25 cellular contexts compared by ENCODE assay signal in the genomic region with DNA sequence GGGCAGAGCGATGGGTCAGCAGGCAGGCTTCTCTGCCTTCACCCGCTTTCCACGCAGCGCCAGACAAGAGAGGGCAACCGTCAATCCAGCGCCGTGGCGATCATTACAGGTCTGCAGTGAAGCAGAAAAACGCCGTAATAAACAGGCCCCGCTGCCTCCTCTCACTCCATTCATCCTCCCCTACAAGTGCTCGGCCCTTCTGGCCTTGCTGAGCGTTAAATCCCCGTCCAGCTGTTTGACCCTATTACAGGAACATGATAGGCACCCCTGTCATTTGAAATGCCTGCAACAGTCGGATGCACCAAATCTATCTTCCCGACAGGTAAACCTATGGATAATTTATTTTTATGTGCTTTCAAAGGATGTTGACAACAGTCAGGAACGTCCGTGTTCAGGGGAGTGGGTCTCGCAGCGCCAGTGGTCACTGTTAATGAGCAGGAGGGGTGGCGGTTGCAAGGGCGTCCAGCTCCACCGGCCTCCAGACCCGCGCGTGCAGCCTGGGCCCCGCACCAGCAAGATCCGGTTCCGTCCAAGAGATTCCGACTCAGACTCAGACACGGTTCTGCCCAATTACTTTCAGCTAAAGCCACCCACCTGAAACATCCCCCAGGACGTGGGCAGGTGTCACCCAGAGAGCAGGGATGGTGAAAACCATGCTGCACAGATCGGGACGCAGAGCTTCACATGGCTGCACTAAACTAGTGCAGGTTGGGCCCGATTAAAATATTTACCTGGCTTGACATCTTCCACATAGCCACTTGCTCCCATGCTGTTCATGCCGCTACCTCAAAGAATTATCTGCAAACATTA.
"Had no signal": no experiment of that assay in that cellular context is flagged by ENCODE, and none has a peak within 500 bp of the region (broad histone marks: within the 10 kb centered on the region; RNA-seq: fewer than 3 reads in every experiment).

No MANE protein-coding gene starts in this region.

- H3K27ac Mint-ChIP-seq: stimulated activated effector memory CD8-positive, alpha-beta T cell treated with anti-CD3 and anti-CD28 coated beads, Interleukin-12 subunit alpha, Interleukin-12 subunit beta, amount 100 ng/mL, for 72 hours; stimulated activated naive CD8-positive, alpha-beta T cell treated with anti-CD3 and anti-CD28 coated beads, Interleukin-15, Interleukin-2, amounts not matched to agents 100 ng/mL and 50 ng/mL, for 24 hours had no signal

- H3K9me3 ChIP-seq: left lung, lower lobe of right lung, ovary, prostate gland, right lobe of liver, suprapubic skin, thoracic aorta, tibial artery, upper lobe of right lung had no signal

- H3K27ac ChIP-seq: left lung, lower lobe of right lung, ovary, prostate gland, right lobe of liver, skin epidermis, suprapubic skin, thoracic aorta, tibial artery, upper lobe of right lung had no signal

- H3K27me3 ChIP-seq: ovary, right lobe of liver, tibial artery, upper lobe of right lung had no signal

- ATAC-seq: left cardiac atrium; left lung; lower lobe of right lung; naive thymus-derived CD8-positive, alpha-beta T cell; right lobe of liver; stimulated activated effector memory CD8-positive, alpha-beta T cell treated with anti-CD3 and anti-CD28 coated beads, Interleukin-12 subunit alpha, Interleukin-12 subunit beta, amount 100 ng/mL, for 72 hours; upper lobe of right lung had no signal

- H3K9me3 Mint-ChIP-seq: naive thymus-derived CD8-positive, alpha-beta T cell; neural crest cell; stimulated activated effector memory CD8-positive, alpha-beta T cell treated with anti-CD3 and anti-CD28 coated beads, Interleukin-12 subunit alpha, Interleukin-12 subunit beta, amount 100 ng/mL, for 72 hours; stimulated activated naive CD8-positive, alpha-beta T cell treated with anti-CD3 and anti-CD28 coated beads, Interleukin-15, Interleukin-2, amounts not matched to agents 100 ng/mL and 50 ng/mL, for 24 hours had no signal

- H3K4me3 Mint-ChIP-seq: naive thymus-derived CD8-positive, alpha-beta T cell; neural crest cell; stimulated activated effector memory CD8-positive, alpha-beta T cell treated with anti-CD3 and anti-CD28 coated beads, Interleukin-12 subunit alpha, Interleukin-12 subunit beta, amount 100 ng/mL, for 72 hours; stimulated activated naive CD8-positive, alpha-beta T cell treated with anti-CD3 and anti-CD28 coated beads, Interleukin-15, Interleukin-2, amounts not matched to agents 100 ng/mL and 50 ng/mL, for 24 hours had no signal

- H3K4me1 ChIP-seq: left lung, lower lobe of right lung, prostate gland, right lobe of liver, suprapubic skin, tibial artery, upper lobe of right lung had no signal

- H3K36me3 Mint-ChIP-seq: naive thymus-derived CD8-positive, alpha-beta T cell; stimulated activated effector memory CD8-positive, alpha-beta T cell treated with anti-CD3 and anti-CD28 coated beads, Interleukin-12 subunit alpha, Interleukin-12 subunit beta, amount 100 ng/mL, for 72 hours had no signal

- H3K4me1 Mint-ChIP-seq: neural crest cell; stimulated activated effector memory CD8-positive, alpha-beta T cell treated with anti-CD3 and anti-CD28 coated beads, Interleukin-12 subunit alpha, Interleukin-12 subunit beta, amount 100 ng/mL, for 72 hours had no signal

- DNase-seq: hippocampal formation; kidney glomerular epithelial cell; left cardiac atrium; left lung; lower lobe of right lung; mammary epithelial cell; mesenchymal stem cell; naive thymus-derived CD8-positive, alpha-beta T cell; ovary; right lobe of liver; stimulated activated CD4-positive, alpha-beta T cell treated with anti-CD3 and anti-CD28 coated beads, Interleukin-12 subunit alpha, Interleukin-12 subunit beta, amount 100 ng/mL, for 4 hours; stimulated activated CD4-positive, alpha-beta T cell treated with anti-CD3 and anti-CD28 coated beads, Interleukin-15, amount 100 ng/mL, for 24 hours; stimulated activated CD4-positive, alpha-beta T cell treated with anti-CD3 and anti-CD28 coated beads, Interleukin-2, amount 100 ng/mL, for 24 hours; stimulated activated CD4-positive, alpha-beta T cell treated with anti-CD3 and anti-CD28 coated beads, Interleukin-4, amount 100 ng/mL, for 1 hour; stimulated activated naive CD4-positive, alpha-beta T cell; trophoblast cell; upper lobe of right lung had no signal

- H3K36me3 ChIP-seq: left lung, lower lobe of right lung, ovary, prostate gland, right lobe of liver, suprapubic skin, thoracic aorta, tibial artery, upper lobe of right lung had no signal

- H3K4me3 ChIP-seq: left lung, lower lobe of right lung, ovary, prostate gland, right lobe of liver, skin epidermis, suprapubic skin, thoracic aorta, tibial artery, upper lobe of right lung had no signal
